Comparison of ENCODE assay signal across 8 cellular contexts in genomic region chr14:67359775-67360468, GRCh38. TPM values are rescaled to one million over a fixed set of nuclear protein-coding genes. Genes with fewer than 3 reads are reported as not detected.
DNase-seq lines count a peak whose midpoint lies in the region; ATAC-seq and TF ChIP-seq lines count a peak whose summit lies in the region.

Gene ATP6V1D, minus strand, starts transcription at chr14:67359804. Its CDS starts 106 bp downstream, at chr14:67359698.
Gene EIF2S1, plus strand, starts transcription at chr14:67360328. Its CDS starts 4,440 bp downstream, at chr14:67364768.

- TF ChIP-seq POLR2A in upper lobe of left lung (IDR thresholded peaks at IDR 0.05), result peak in 3 of 4 donors; percentile 66 to 87 (median 82)

- WGBS in adipose tissue, 3 donors, result 0 to 1% (median 0%) methylated on average over 47 of the region's 47 CpGs
- 0% methylated on average over 26 to 47 of the region's 47 CpGs for WGBS in upper lobe of left lung, 2 donors

- H3K9me3 ChIP-seq in upper lobe of left lung, result no peaks in the 10 kb centered on the region

- H3K27ac ChIP-seq in adipose tissue (ENCODE audit: low read depth, low read length), result peak within 1 kb of the TSS; percentile 84
- H3K27ac ChIP-seq in upper lobe of left lung, result peak within 1 kb of the TSS; percentile 93 to 95 (median 94)

- TF ChIP-seq CTCF in GM12873 (IDR thresholded peaks at IDR 0.05; ENCODE audit: insufficient read depth, low read depth, low read length, missing control alignments) (peak; percentile 97), upper lobe of left lung (IDR thresholded peaks at IDR 0.05) (peak; percentile 89 to 100 (median 94))

- ATAC-seq in HG02763 (IDR thresholded peaks at IDR 0.05; ENCODE audit: unreplicated experiment) (peak; percentile 90), upper lobe of left lung (ENCODE audit: low FRiP score in 2 of 2) (peak; percentile 99 to 100)

- intact Hi-C loops in cardiac septum (cut with DNase I), result loop anchor here (5.0 kb wide), 1 partner anchor 118 kb away; the partner anchor contains the start of gene PALS1

- peaks cover 0 to 22% (median under 1%) of the 10 kb centered on the region in 4 donors for H3K36me3 ChIP-seq in upper lobe of left lung

- peak; percentile 48 for DNase-seq in NCI-H1417 treated with DMSO at 0.1 percent for 48 hours (lab: John Stamatoyannopoulos, UW)
- DNase-seq in T follicular helper cell (ENCODE audit: low read depth), result peak; percentile 99
- DNase-seq in cardiac septum (ENCODE audit: low spot score), result peak; percentile 100
- peak; percentile 100 for DNase-seq in pons (ENCODE audit: low spot score)
- DNase-seq in upper lobe of left lung, result peak; percentile 99 to 100

- H3K4me3 ChIP-seq in upper lobe of left lung, result peak within 1 kb of the TSS; percentile 83 to 97 (median 86)

- peak in 1 of 4 donors; percentile 89 for TF ChIP-seq EP300 in upper lobe of left lung (IDR thresholded peaks at IDR 0.05)

- H3K4me1 ChIP-seq in upper lobe of left lung, result peaks cover 41 to 68% (median 53%) of the 10 kb centered on the region in 4 donors

- no peaks in the 10 kb centered on the region for H3K27me3 ChIP-seq in upper lobe of left lung

RNA-seq across cellular contexts. Expression of gene ATP6V1D, which starts in this region (rescaled TPM):
- 10 to 100 TPM; 27.5 to 64.4 (median 31.3) TPM for polyA plus RNA-seq in adipose tissue
- 178 TPM for total RNA-seq in cardiac septum
- 100 to 1,000 TPM in 1 of 6 donors, 10 to 100 TPM in 5; 57.6 to 145 (median 79.7) TPM for total RNA-seq in upper lobe of left lung

RNA-seq across cellular contexts. Expression of gene EIF2S1, which starts in this region (rescaled TPM):
- polyA plus RNA-seq in adipose tissue, result 100 to 1,000 TPM in 1 of 3 donors, 10 to 100 TPM in 2; 55.2 to 113 (median 73.6) TPM
- total RNA-seq in cardiac septum, result 89.8 TPM
- total RNA-seq in upper lobe of left lung, result 10 to 100 TPM; 10.3 to 88.2 (median 66.4) TPM

Comparison
In these comparisons a context has a peak if more than half of its experiments do, and no peak if none do; other contexts are left out.
1. Peak in every context shown above with its lines: DNase-seq, ATAC-seq, H3K4me3 ChIP-seq and H3K27ac ChIP-seq.
2. DNase-seq: peak in every context shown above with its lines; median percentile 100 in cardiac septum; 100 in pons; 100 in upper lobe of left lung; 99 in T follicular helper cell; 48 in NCI-H1417 treated with DMSO at 0.1 percent for 48 hours.